8 cellular contexts compared by ENCODE assay signal in genomic region chr15:64356443-64357040, GRCh38. TPM values are rescaled to one million over a fixed set of nuclear protein-coding genes. Genes with fewer than 3 reads are reported as not detected.
A peak's percentile ranks its signal among the peaks of the same experiment; 100 is the strongest.
DNase-seq lines count a peak whose midpoint lies in the region; ATAC-seq and TF ChIP-seq lines count a peak whose summit lies in the region.

No MANE protein-coding gene starts in this region.

- no peaks in the 10 kb centered on the region for H3K27me3 ChIP-seq in fibroblast of lung (ENCODE audit: control insufficient read depth, insufficient read depth, low read length)

- H3K79me2 ChIP-seq in fibroblast of lung (ENCODE audit: control insufficient read depth, insufficient read depth, low read length): peaks cover 33% of the 10 kb centered on the region

- intact Hi-C loops in activated CD4-positive, alpha-beta T cell treated with anti-CD3 and anti-CD28 coated beads for 36 hours (cut with DNase I, micrococcal nuclease): loop anchor here (1.0 to 10.0 kb wide), 8 partner anchors 25 to 538 kb away; partner anchors contain the start of genes CIAO2A (in 2 of the 2), PCLAF (in 2 of the 2), PPIB (in 2 of the 2) and TRIP4 (in 2 of the 2)

- peak; percentile 13 for ATAC-seq in activated CD4-positive, alpha-beta T cell treated with anti-CD3 and anti-CD28 coated beads for 36 hours
- ATAC-seq in T-helper 17 cell: no peak

- no peak for DNase-seq in activated CD4-positive, alpha-beta T cell treated with anti-CD3 and anti-CD28 coated beads for 36 hours
- DNase-seq in activated CD4-positive, alpha-beta T cell treated with anti-CD3 and anti-CD28 coated beads, Interleukin-2, amount 50 U/mL, for 4 hours: no peak
- no peak for DNase-seq in Jurkat, Clone E6-1 (ENCODE audit: low read depth, low spot score)
- no peak for DNase-seq in T-helper 17 cell
- peak in 1 of 2 donors; percentile 93 for DNase-seq in fibroblast of lung (ENCODE audit: low read depth in 2 of 2)
- DNase-seq in non-pigmented ciliary epithelial cell (ENCODE audit: low read depth): peak; percentile 60
- DNase-seq in stimulated activated CD4-positive, alpha-beta T cell treated with anti-CD3 and anti-CD28 coated beads, Interleukin-4, amount 100 ng/mL, for 24 hours: no peak
- DNase-seq in cerebellar cortex (ENCODE audit: low spot score): no peak

- peak; percentile 45 to 60 for TF ChIP-seq CTCF in fibroblast of lung (conservative IDR thresholded peaks at IDR 0.05 in 1 of 2, IDR thresholded peaks at IDR 0.05 in 1 of 2; ENCODE audit: low read depth in 1 of 2, low read length in 2 of 2)

- H3K27ac Mint-ChIP-seq in activated CD4-positive, alpha-beta T cell treated with anti-CD3 and anti-CD28 coated beads for 36 hours: peak overlapping the region; percentile 84
- peak overlapping the region; percentile 91 for H3K27ac Mint-ChIP-seq in T-helper 17 cell

- H3K36me3 ChIP-seq in fibroblast of lung (ENCODE audit: control insufficient read depth, insufficient read depth, low read length): peaks cover 2% of the 10 kb centered on the region

- H3K4me2 ChIP-seq in fibroblast of lung (ENCODE audit: extremely low read depth, insufficient read depth, low read length): peak overlapping the region; percentile 90

- no peaks in the 10 kb centered on the region for H3K27me3 Mint-ChIP-seq in activated CD4-positive, alpha-beta T cell treated with anti-CD3 and anti-CD28 coated beads for 36 hours
- H3K27me3 Mint-ChIP-seq in T-helper 17 cell: no peaks in the 10 kb centered on the region

- H2AFZ ChIP-seq in fibroblast of lung (ENCODE audit: low read length): peak overlapping the region; percentile 96

- peaks cover 5% of the 10 kb centered on the region for H3K36me3 Mint-ChIP-seq in activated CD4-positive, alpha-beta T cell treated with anti-CD3 and anti-CD28 coated beads for 36 hours (ENCODE audit: low read depth)
- no peaks in the 10 kb centered on the region for H3K36me3 Mint-ChIP-seq in T-helper 17 cell (ENCODE audit: low read depth)

- peak overlapping the region; percentile 82 for H3K27ac ChIP-seq in fibroblast of lung (ENCODE audit: insufficient read depth, low read length)

- H3K9me3 ChIP-seq in T-helper 17 cell (ENCODE audit: control insufficient read depth, low read length, poor library complexity, severe bottlenecking): no peaks in the 10 kb centered on the region
- no peaks in the 10 kb centered on the region for H3K9me3 ChIP-seq in fibroblast of lung (ENCODE audit: control insufficient read depth, insufficient read depth, low read depth, low read length)

- H3K9me3 Mint-ChIP-seq in activated CD4-positive, alpha-beta T cell treated with anti-CD3 and anti-CD28 coated beads for 36 hours (ENCODE audit: low read depth): no peaks in the 10 kb centered on the region

- H3K4me1 ChIP-seq in fibroblast of lung (ENCODE audit: control insufficient read depth, extremely low read depth, insufficient read depth, low read length): no peaks in the 10 kb centered on the region

- H4K20me1 ChIP-seq in fibroblast of lung (ENCODE audit: control insufficient read depth, extremely low read depth, insufficient read depth, low read length): no peaks in the 10 kb centered on the region

- peaks cover 15% of the 10 kb centered on the region for H3K4me1 Mint-ChIP-seq in activated CD4-positive, alpha-beta T cell treated with anti-CD3 and anti-CD28 coated beads for 36 hours
- H3K4me1 Mint-ChIP-seq in T-helper 17 cell: peaks cover 15% of the 10 kb centered on the region

- H3K4me3 Mint-ChIP-seq in activated CD4-positive, alpha-beta T cell treated with anti-CD3 and anti-CD28 coated beads for 36 hours: peak overlapping the region; percentile 89
- H3K4me3 Mint-ChIP-seq in T-helper 17 cell: peak overlapping the region; percentile 95

- CTCF ChIA-PET in activated CD4-positive, alpha-beta T cell treated with anti-CD3 and anti-CD28 coated beads for 36 hours (lab: Charles Lee): interaction anchor here (0.7 to 1.9 kb wide), 4 partner anchors 151 to 317 kb away, joined by 3 to 4 read pairs (median 4); no protein-coding TSS in a partner anchor

- H3K4me3 ChIP-seq in Jurkat, Clone E6-1 (ENCODE audit: low read length): peak overlapping the region; percentile 95
- H3K4me3 ChIP-seq in fibroblast of lung (replicated peaks in 1 of 4; ENCODE audit: control extremely low read depth in 1 of 4, insufficient read depth in 1 of 4, low read depth in 3 of 4, low read length in 4 of 4): peak overlapping the region; percentile 70 to 88 (median 81)

- H3K9ac ChIP-seq in fibroblast of lung (ENCODE audit: insufficient read depth, low read length): peak overlapping the region; percentile 48

- POLR2A ChIA-PET in activated CD4-positive, alpha-beta T cell treated with anti-CD3 and anti-CD28 coated beads for 36 hours (lab: Charles Lee): no interaction called here

RNA-seq across cellular contexts. Expression of gene CSNK1G1, which starts 0.6 kb away (rescaled TPM):
- total RNA-seq in activated CD4-positive, alpha-beta T cell treated with anti-CD3 and anti-CD28 coated beads for 36 hours: 10 to 100 TPM; 20.3 to 22.5 TPM
- polyA plus RNA-seq in Jurkat, Clone E6-1 (2012; ENCODE audit: insufficient read depth, insufficient read length): 9.4 TPM
- total RNA-seq in T-helper 17 cell: 10 to 100 TPM; 23.2 to 25.5 TPM
- 27.1 and 29.3 TPM in 2 replicates for total RNA-seq in fibroblast of lung
- 16.0 and 18.2 TPM in 2 replicates for polyA plus RNA-seq in fibroblast of lung
- 7.9 and 10.2 TPM in 2 replicates for polyA plus RNA-seq in fibroblast of lung (2012)
- 9.3 and 10.4 TPM in 2 replicates for polyA minus RNA-seq in fibroblast of lung (ENCODE audit: low replicate concordance)

RNA-seq across cellular contexts. Expression of gene PCLAF, which starts 24.7 kb away (rescaled TPM):
- total RNA-seq in activated CD4-positive, alpha-beta T cell treated with anti-CD3 and anti-CD28 coated beads for 36 hours: 10 to 100 TPM; 41.4 to 97.6 TPM
- polyA plus RNA-seq in Jurkat, Clone E6-1 (2012; ENCODE audit: insufficient read depth, insufficient read length): 293 TPM
- total RNA-seq in T-helper 17 cell (under 1 TPM; 0.76 to 0.85 TPM), fibroblast of lung (4.1 and 53.2 TPM in 2 replicates)
- 70.6 and 180 TPM in 2 replicates for polyA plus RNA-seq in fibroblast of lung
- 43.1 and 115 TPM in 2 replicates for polyA plus RNA-seq in fibroblast of lung (2012)
- polyA minus RNA-seq in fibroblast of lung (ENCODE audit: low replicate concordance): 57.7 and 83.7 TPM in 2 replicates

RNA-seq across cellular contexts. Expression of gene TRIP4, which starts 31.1 kb away (rescaled TPM):
- total RNA-seq in activated CD4-positive, alpha-beta T cell treated with anti-CD3 and anti-CD28 coated beads for 36 hours: 10 to 100 TPM; 13.1 to 19.6 TPM
- 26.6 TPM for polyA plus RNA-seq in Jurkat, Clone E6-1 (2012; ENCODE audit: insufficient read depth, insufficient read length)
- total RNA-seq in T-helper 17 cell: 10 to 100 TPM; 14.9 to 17.5 TPM
- 9.5 and 13.9 TPM in 2 replicates for total RNA-seq in fibroblast of lung
- 25.5 and 30.2 TPM in 2 replicates for polyA plus RNA-seq in fibroblast of lung
- 23.2 and 24.6 TPM in 2 replicates for polyA plus RNA-seq in fibroblast of lung (2012)
- 2.5 and 16.2 TPM in 2 replicates for polyA minus RNA-seq in fibroblast of lung (ENCODE audit: low replicate concordance)
